In genomic region chr5:158698768-158699167, GRCh38 we compare ENCODE assay signal across 1 cellular context.
TF ChIP-seq lines count a peak whose summit lies in the region.

No MANE protein-coding gene starts in this region.

TF ChIP-seq in HepG2, 621 proteins besides CTCF, POLR2A, EP300 and RAD21 (continued from another document):
- TF ChIP-seq PRDM10 (CRISPR knock-in tag; IDR thresholded peaks at IDR 0.05; ENCODE audit: low read depth) = no peak
